In the genomic region with DNA sequence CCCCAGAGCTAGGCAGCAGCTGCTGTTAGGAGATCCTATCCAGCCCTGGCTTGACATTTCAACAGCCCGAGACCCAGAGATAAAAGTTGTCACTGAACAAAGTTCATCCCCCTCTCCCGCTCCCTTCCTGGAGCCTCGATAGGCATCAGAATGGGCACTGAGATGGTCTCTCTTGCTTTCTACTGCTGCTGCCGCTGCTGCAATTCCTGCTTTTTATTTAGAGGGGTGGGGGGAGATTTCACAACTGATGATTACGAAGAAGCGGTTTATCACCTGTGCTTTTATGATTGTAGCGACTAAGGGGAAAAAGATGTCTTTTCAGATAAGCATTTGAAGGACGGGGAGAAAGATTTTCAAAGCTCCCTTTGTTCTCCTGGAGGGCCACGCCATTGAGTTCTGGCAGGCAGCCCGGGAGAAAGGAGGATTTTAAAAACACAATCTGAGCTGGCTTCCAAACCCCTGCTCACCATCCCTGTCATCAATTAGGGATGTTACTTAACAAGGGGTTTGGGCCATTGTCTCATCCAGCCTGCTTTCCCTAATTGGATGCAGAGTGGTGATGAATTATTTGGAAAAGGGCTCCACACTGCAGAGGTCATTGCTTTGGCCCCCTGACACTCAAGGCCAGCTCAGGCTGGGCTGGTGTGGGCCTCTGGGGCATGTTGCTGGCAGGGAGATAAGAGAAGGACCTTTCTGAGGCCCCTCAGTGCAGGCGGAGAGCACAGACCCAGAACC, we compare ENCODE assay signal across 14 cellular contexts.
DNase-seq lines count a peak whose midpoint lies in the region; ATAC-seq, FAIRE-seq and TF ChIP-seq lines count a peak whose summit lies in the region.
"Had no signal": no experiment of that assay in that cellular context is flagged by ENCODE, and none has a peak within 500 bp of the region (broad histone marks: within the 10 kb centered on the region; RNA-seq: fewer than 3 reads in every experiment).

No MANE protein-coding gene starts in this region.

- ATAC-seq in HG02981 (IDR thresholded peaks at IDR 0.05; ENCODE audit: unreplicated experiment) (no peak), GM21717 (IDR thresholded peaks at IDR 0.05; ENCODE audit: unreplicated experiment) (no peak)
- ATAC-seq: stimulated activated naive CD8-positive, alpha-beta T cell treated with anti-CD3 and anti-CD28 coated beads, Interleukin-15, amount 100 ng/mL, for 72 hours had no signal

- CTCF ChIA-PET in endothelial cell of umbilical vein (lab: Charles Lee): interaction anchor here (0.9 to 2.9 kb wide), 6 partner anchors 20 to 1654 kb away, joined by 3 to 12 read pairs (median 4); no protein-coding TSS in a partner anchor

- no peaks in the 10 kb centered on the region for H3K4me1 ChIP-seq in endothelial cell of umbilical vein (ENCODE audit: control insufficient read depth, extremely low read depth, insufficient read depth, low read length)

- no peaks in the 10 kb centered on the region for H3K9me1 ChIP-seq in endothelial cell of umbilical vein (replicated peaks; ENCODE audit: control insufficient read depth, extremely low read depth, insufficient read depth, low read length)

- H3K36me3 ChIP-seq in endothelial cell of umbilical vein (ENCODE audit: control insufficient read depth in 2 of 2, extremely low read depth in 1 of 2, insufficient read depth in 2 of 2, low read length in 2 of 2): no peaks in the 10 kb centered on the region

- BruUV-seq in endothelial cell of umbilical vein (replicated peaks; lab: Mats Ljungman, UMichigan): no TSS peak

- H3K27me3 ChIP-seq in endothelial cell of umbilical vein (ENCODE audit: control insufficient read depth in 2 of 2, insufficient read depth in 2 of 2, low read length in 2 of 2): no peaks in the 10 kb centered on the region

- no peaks in the 10 kb centered on the region for H3K9me3 ChIP-seq in endothelial cell of umbilical vein (replicated peaks; ENCODE audit: control insufficient read depth, insufficient read depth, low read length)

- dilution Hi-C loops in endothelial cell of umbilical vein (cut with MboI; ENCODE audit: extremely low pct_ligation_motif_present, low sequenced_read_pairs): no loop called here

- no peak overlapping the region for H3K4me3 ChIP-seq in endothelial cell of umbilical vein (replicated peaks in 1 of 3; ENCODE audit: insufficient read depth in 1 of 3, low read depth in 1 of 3, low read length in 3 of 3)
- H3K4me3 ChIP-seq: coronary artery had no signal

- TF ChIP-seq POLR2A in endothelial cell of umbilical vein (IDR thresholded peaks at IDR 0.05; ENCODE audit: low read depth, low read length): no peak

- DNase-seq in LoVo (ENCODE audit: low spot score) (peak; percentile 59), NCI-H446 (lab: John Stamatoyannopoulos, UW) (peak; percentile 61 to 77), endothelial cell of umbilical vein (ENCODE audit: low read depth, low spot score) (peak; percentile 7), retina (peak; percentile 79), glomerular visceral epithelial cell (ENCODE audit: extremely low spot score) (no peak)
- DNase-seq: activated naive CD8-positive, alpha-beta T cell treated with anti-CD3 and anti-CD28 coated beads for 36 hours; NCI-H1930; stimulated activated CD4-positive, alpha-beta T cell treated with anti-CD3 and anti-CD28 coated beads, Interleukin-1b, Interleukin-23, amount 100 ng/mL, for 48 hours; stimulated activated naive CD8-positive, alpha-beta T cell treated with anti-CD3 and anti-CD28 coated beads, Interleukin-15, amount 100 ng/mL, for 72 hours; SW 1271 had no signal

- H4K20me1 ChIP-seq in endothelial cell of umbilical vein (replicated peaks; ENCODE audit: control insufficient read depth, extremely low read depth, insufficient read depth, low read length): no peaks in the 10 kb centered on the region

- no peak for FAIRE-seq in endothelial cell of umbilical vein (lab: Jason Lieb, UNC)
- FAIRE-seq: frontal cortex had no signal

- no peaks in the 10 kb centered on the region for H3K79me2 ChIP-seq in endothelial cell of umbilical vein (ENCODE audit: control insufficient read depth, insufficient read depth, low read length)

- POLR2A ChIA-PET in endothelial cell of umbilical vein (lab: Charles Lee): no interaction called here

- H3K9ac ChIP-seq in endothelial cell of umbilical vein (replicated peaks; ENCODE audit: extremely low read depth, insufficient read depth, low read length): no peak overlapping the region

- intact Hi-C loops in endothelial cell of umbilical vein (cut with micrococcal nuclease): loop anchor here (10.0 kb wide), 1 partner anchor 153 kb away; no protein-coding TSS in a partner anchor

- H2AFZ ChIP-seq in endothelial cell of umbilical vein (ENCODE audit: low read depth, low read length): no peak overlapping the region

- H3K4me2 ChIP-seq in endothelial cell of umbilical vein (ENCODE audit: insufficient read depth, low read length): no peak overlapping the region

- no peak for TF ChIP-seq CTCF in endothelial cell of umbilical vein (IDR thresholded peaks at IDR 0.05; ENCODE audit: extremely low read depth in 1 of 2, insufficient read depth in 1 of 2, low read depth in 1 of 2, low read length in 2 of 2)

- no peak overlapping the region for H3K27ac ChIP-seq in endothelial cell of umbilical vein (ENCODE audit: insufficient read depth, low read depth, low read length)
- H3K27ac ChIP-seq: coronary artery had no signal

TF ChIP-seq in endothelial cell of umbilical vein, 7 proteins besides CTCF, POLR2A, EP300 and RAD21:
- TF ChIP-seq EZH2 (IDR thresholded peaks at IDR 0.05; ENCODE audit: borderline replicate concordance, low read depth, low read length, severe bottlenecking): no peak
TF ChIP-seq in endothelial cell of umbilical vein: peak in this region for 0.
